ENCODE assay signal across 21 cellular contexts in genomic region chr14:101562659-101563351, GRCh38. TPM values are rescaled to one million over a fixed set of nuclear protein-coding genes. Genes with fewer than 3 reads are reported as not detected.
A peak's percentile ranks its signal among the peaks of the same experiment; 100 is the strongest.
DNase-seq lines count a peak whose midpoint lies in the region; ATAC-seq, FAIRE-seq and TF ChIP-seq lines count a peak whose summit lies in the region.
"Had no signal": no experiment of that assay in that cellular context is flagged by ENCODE, and none has a peak within 500 bp of the region (broad histone marks: within the 10 kb centered on the region; RNA-seq: fewer than 3 reads in every experiment).

No MANE protein-coding gene starts in this region.

- H3K27ac ChIP-seq in HUES6 (ENCODE audit: low read depth, low read length) (no peak overlapping the region), astrocyte (ENCODE audit: low read depth, low read length) (no peak overlapping the region)
- no peak overlapping the region for H3K27ac ChIP-seq in CD4-positive, alpha-beta T cell (ENCODE audit: low read depth, low read length)
- H3K27ac ChIP-seq: GM23248, neutrophil, right lobe of liver, tibial artery had no signal

- no peak for FAIRE-seq in astrocyte (lab: Jason Lieb, UNC)

- intact Hi-C loops in CD4-positive, alpha-beta T cell (cut with DNase I, micrococcal nuclease), result no loop called here

- CTCF ChIA-PET in CD4-positive, alpha-beta T cell (lab: Charles Lee), result no interaction called here

- H3K4me2 ChIP-seq in astrocyte (ENCODE audit: low read length), result no peak overlapping the region

- no peak for TF ChIP-seq CTCF in astrocyte (IDR thresholded peaks at IDR 0.05; ENCODE audit: insufficient read depth, low read depth, low read length)
- no peak for TF ChIP-seq CTCF in CD4-positive, alpha-beta T cell (IDR thresholded peaks at IDR 0.05)

- H3K4me3 ChIP-seq in HUES6 (ENCODE audit: low read depth, low read length) (peak overlapping the region; percentile 56; the same call in 1 of the 2 replicates), astrocyte (ENCODE audit: insufficient read depth, low read depth, low read length) (no peak overlapping the region)
- H3K4me3 ChIP-seq: GM23248, lung, right lobe of liver, tibial artery had no signal

- DNase-seq in COLO668 (lab: John Stamatoyannopoulos, UW; ENCODE audit: unreplicated experiment) (peak; percentile 15), astrocyte (ENCODE audit: low read depth) (no peak), epidermal melanocyte (ENCODE audit: insufficient read length, low spot score) (no peak)
- DNase-seq in natural killer cell treated with Interleukin-12 subunit alpha and Interleukin-12 subunit beta and Interleukin-15 and Interleukin-18, amount 100 ng/mL, for 72 hours (ENCODE audit: low spot score), result peak; percentile 51
- DNase-seq in CD4-positive, alpha-beta T cell, result no peak
- DNase-seq: activated CD4-positive, alpha-beta T cell treated with anti-CD3 and anti-CD28 coated beads for 48 hours; activated T-cell treated with anti-CD3 and anti-CD28 coated beads, Interleukin-2, amount 50 U/mL, for 1 hour; caudate nucleus; EL; GM23248; SHP77; stimulated activated CD8-positive, alpha-beta memory T cell treated with anti-CD3 and anti-CD28 coated beads, Interleukin-4, amount 100 ng/mL, for 48 hours; tibial artery had no signal

- POLR2A ChIA-PET in CD4-positive, alpha-beta T cell (lab: Charles Lee), result no interaction called here

- H3K4me1 ChIP-seq in HUES6 (ENCODE audit: control insufficient read depth, insufficient read depth, low read length), result peaks cover 15% of the 10 kb centered on the region; the same call in 1 of the 2 replicates
- peaks cover 2% of the 10 kb centered on the region for H3K4me1 ChIP-seq in astrocyte (ENCODE audit: insufficient read depth, low read length)

- ATAC-seq in natural killer cell treated with Interleukin-12 subunit alpha and Interleukin-12 subunit beta and Interleukin-15 and Interleukin-18, amount 100 ng/mL, for 72 hours, result no peak
- ATAC-seq in GM18511 (IDR thresholded peaks at IDR 0.05; ENCODE audit: unreplicated experiment), result no peak
- no peak for ATAC-seq in CD4-positive, alpha-beta T cell (ENCODE audit: poor library complexity)
- ATAC-seq: right lobe of liver had no signal

- peaks cover 77% of the 10 kb centered on the region for H3K27me3 Mint-ChIP-seq in astrocyte (ENCODE audit: low read depth, unreplicated experiment)
- H3K27me3 Mint-ChIP-seq in natural killer cell treated with Interleukin-12 subunit alpha and Interleukin-12 subunit beta and Interleukin-15 and Interleukin-18, amount 100 ng/mL, for 72 hours, result peaks cover 43 to 44% of the 10 kb centered on the region in 2 donors
- H3K27me3 Mint-ChIP-seq in CD4-positive, alpha-beta T cell, result peaks cover 60% of the 10 kb centered on the region

- no peaks in the 10 kb centered on the region for H3K79me2 ChIP-seq in astrocyte (ENCODE audit: insufficient read depth, low read length)

- H3K36me3 Mint-ChIP-seq in astrocyte (ENCODE audit: low read depth, unreplicated experiment), result no peaks in the 10 kb centered on the region
- H3K36me3 Mint-ChIP-seq in natural killer cell treated with Interleukin-12 subunit alpha and Interleukin-12 subunit beta and Interleukin-15 and Interleukin-18, amount 100 ng/mL, for 72 hours, result no peaks in the 10 kb centered on the region
- H3K36me3 Mint-ChIP-seq in CD4-positive, alpha-beta T cell (ENCODE audit: low read depth), result no peaks in the 10 kb centered on the region

- H3K27me3 ChIP-seq in HUES6 (ENCODE audit: control insufficient read depth, insufficient read depth, low read length), result peaks cover 94% of the 10 kb centered on the region
- H3K27me3 ChIP-seq in astrocyte (ENCODE audit: insufficient read depth, low read length), result peaks cover 78% of the 10 kb centered on the region
- peaks cover 74% of the 10 kb centered on the region for H3K27me3 ChIP-seq in CD4-positive, alpha-beta T cell (ENCODE audit: control insufficient read depth, insufficient read depth, low read length)

- peaks cover 9% of the 10 kb centered on the region for H3K9me3 Mint-ChIP-seq in astrocyte (ENCODE audit: unreplicated experiment)
- no peaks in the 10 kb centered on the region for H3K9me3 Mint-ChIP-seq in natural killer cell treated with Interleukin-12 subunit alpha and Interleukin-12 subunit beta and Interleukin-15 and Interleukin-18, amount 100 ng/mL, for 72 hours
- H3K9me3 Mint-ChIP-seq in CD4-positive, alpha-beta T cell, result no peaks in the 10 kb centered on the region

- no peaks in the 10 kb centered on the region for H3K36me3 ChIP-seq in HUES6 (ENCODE audit: control insufficient read depth, insufficient read depth, low read length)
- no peaks in the 10 kb centered on the region for H3K36me3 ChIP-seq in astrocyte (ENCODE audit: insufficient read depth, low read length)
- H3K36me3 ChIP-seq: neutrophil, right lobe of liver, tibial artery had no signal

- H3K9ac ChIP-seq in HUES6 (ENCODE audit: low read length), result no peak overlapping the region
- H3K9ac ChIP-seq in astrocyte (ENCODE audit: low read length), result no peak overlapping the region
- H3K9ac ChIP-seq: GM23248 had no signal

- H3K9me3 ChIP-seq in HUES6 (ENCODE audit: control insufficient read depth, insufficient read depth, low read depth, low read length), result peaks cover 13% of the 10 kb centered on the region
- H3K9me3 ChIP-seq in astrocyte (ENCODE audit: insufficient read depth, low read depth, low read length), result peaks cover 16% of the 10 kb centered on the region
- no peaks in the 10 kb centered on the region for H3K9me3 ChIP-seq in CD4-positive, alpha-beta T cell (ENCODE audit: control insufficient read depth, low read length)

- no peak overlapping the region for H2AFZ ChIP-seq in astrocyte (ENCODE audit: low read depth, low read length)
- H2AFZ ChIP-seq: GM23248 had no signal

- peak overlapping the region; percentile 47 for H3K27ac Mint-ChIP-seq in astrocyte (ENCODE audit: unreplicated experiment)
- H3K27ac Mint-ChIP-seq in natural killer cell treated with Interleukin-12 subunit alpha and Interleukin-12 subunit beta and Interleukin-15 and Interleukin-18, amount 100 ng/mL, for 72 hours, result no peak overlapping the region
- H3K27ac Mint-ChIP-seq in CD4-positive, alpha-beta T cell, result no peak overlapping the region

- peaks cover 1% of the 10 kb centered on the region for H3K4me1 Mint-ChIP-seq in astrocyte (ENCODE audit: low read depth, unreplicated experiment)
- H3K4me1 Mint-ChIP-seq in natural killer cell treated with Interleukin-12 subunit alpha and Interleukin-12 subunit beta and Interleukin-15 and Interleukin-18, amount 100 ng/mL, for 72 hours (ENCODE audit: low read depth in 2 of 2), result peaks cover 0 to 4% of the 10 kb centered on the region in 2 donors
- peaks cover 9% of the 10 kb centered on the region for H3K4me1 Mint-ChIP-seq in CD4-positive, alpha-beta T cell (ENCODE audit: low read depth)
- H3K4me1 Mint-ChIP-seq: CD14-positive monocyte had no signal

- H3K4me3 Mint-ChIP-seq in astrocyte (ENCODE audit: unreplicated experiment), result no peak overlapping the region
- H3K4me3 Mint-ChIP-seq in natural killer cell treated with Interleukin-12 subunit alpha and Interleukin-12 subunit beta and Interleukin-15 and Interleukin-18, amount 100 ng/mL, for 72 hours, result no peak overlapping the region
- no peak overlapping the region for H3K4me3 Mint-ChIP-seq in CD4-positive, alpha-beta T cell

- H4K20me1 ChIP-seq in astrocyte (ENCODE audit: insufficient read depth, low read length), result no peaks in the 10 kb centered on the region

RNA-seq across cellular contexts. Expression of gene DIO3, which starts 1.5 kb away (rescaled TPM):
- total RNA-seq in astrocyte, result 0.46 and 0.79 TPM in 2 replicates
- not detected for total RNA-seq in natural killer cell treated with Interleukin-12 subunit alpha and Interleukin-12 subunit beta and Interleukin-15 and Interleukin-18, amount 100 ng/mL, for 72 hours
- not detected for total RNA-seq in CD4-positive, alpha-beta T cell
- total RNA-seq: fibroblast of villous mesenchyme; GM23248; T-helper 2 cell treated with Interferon-gamma antibody and Interleukin-4, amounts not matched to agents 100 ng/mL and 5 ng/mL, for 36 hours had no signal

Comparison
In these comparisons a context has a peak if more than half of its experiments do, and no peak if none do; other contexts are left out.
1. DNase-seq: peak in COLO668 (single experiment) and natural killer cell treated with Interleukin-12 subunit alpha and Interleukin-12 subunit beta and Interleukin-15 and Interleukin-18, amount 100 ng/mL, for 72 hours (single experiment); none in astrocyte (single experiment), epidermal melanocyte (single experiment) and CD4-positive, alpha-beta T cell (0 of 10).